In the genomic region with DNA sequence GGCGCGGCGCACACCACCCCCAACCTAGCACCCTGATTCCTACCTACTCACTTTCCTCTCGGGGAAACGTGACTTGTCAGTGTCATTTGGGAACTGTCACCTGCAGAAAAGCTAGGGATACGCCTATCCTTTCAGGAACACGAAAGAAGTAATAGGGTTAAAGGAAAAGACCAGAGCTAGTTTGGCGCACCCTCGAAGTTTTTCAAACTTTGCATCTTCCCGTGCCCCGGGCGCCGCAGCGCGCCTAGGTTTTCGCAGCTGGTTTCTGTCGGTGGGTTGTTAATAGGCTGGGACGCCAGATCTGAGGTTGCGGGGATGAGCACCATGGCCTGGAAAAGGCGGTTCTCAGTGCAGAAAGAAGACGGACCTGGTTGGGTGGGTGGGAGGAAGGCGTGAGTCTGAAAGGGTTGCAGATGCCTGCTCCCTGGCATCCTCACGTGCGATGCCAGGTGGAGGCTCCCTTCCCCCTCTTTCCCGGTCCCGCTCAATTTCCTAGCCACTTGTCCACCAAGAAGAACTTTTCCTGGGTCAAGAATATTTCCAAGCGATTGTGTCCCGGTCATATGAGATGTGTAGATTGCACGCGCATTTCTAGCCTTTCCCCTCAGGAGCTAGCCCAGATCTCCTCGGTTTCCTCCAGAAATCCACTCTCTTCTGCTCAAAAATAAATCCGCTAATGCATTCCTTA, we compare ENCODE assay signal across 1 cellular context.
TF ChIP-seq lines count a peak whose summit lies in the region.

No MANE protein-coding gene starts in this region.

TF ChIP-seq in neural cell, 6 proteins besides CTCF, POLR2A, EP300 and RAD21:
- TF ChIP-seq TAF1 (IDR thresholded peaks at IDR 0.05; ENCODE audit: low read depth), result no peak
- TF ChIP-seq EZH2 (IDR thresholded peaks at IDR 0.05; ENCODE audit: borderline replicate concordance, insufficient read depth, low read length, poor library complexity, severe bottlenecking), result peak; percentile 45
- TF ChIP-seq REST (IDR thresholded peaks at IDR 0.05; ENCODE audit: borderline replicate concordance), result no peak
